In genomic region chr3:18378218-18378617, GRCh38 we compare ENCODE assay signal across 1 cellular context.
TF ChIP-seq lines count a peak whose summit lies in the region.

No MANE protein-coding gene starts in this region.

TF ChIP-seq in SK-N-SH treated with all-trans-retinoic acid at 6 μM for 48 hours, 23 proteins besides CTCF, POLR2A, EP300 and RAD21 (continued from another document):
- TF ChIP-seq TSHZ2 (CRISPR knock-in tag; IDR thresholded peaks at IDR 0.05) (no peak), BACH2 (CRISPR knock-in tag; IDR thresholded peaks at IDR 0.05; ENCODE audit: borderline replicate concordance) (no peak), CSDC2 (CRISPR knock-in tag; IDR thresholded peaks at IDR 0.05) (no peak)
